Comparison of ENCODE assay signal across 18 cellular contexts in genomic region chr19:54149021-54149812, GRCh38. TPM values are rescaled to one million over a fixed set of nuclear protein-coding genes. Genes with fewer than 3 reads are reported as not detected.
"Had no signal": no experiment of that assay in that cellular context is flagged by ENCODE, and none has a peak within 500 bp of the region (broad histone marks: within the 10 kb centered on the region; RNA-seq: fewer than 3 reads in every experiment).

No MANE protein-coding gene starts in this region.

- H3K4me3 Mint-ChIP-seq: activated naive CD8-positive, alpha-beta T cell treated with anti-CD3 and anti-CD28 coated beads, Interleukin-2, amount 10 ng/mL, durations not matched to agents 7 days and 5 days; brain; stimulated activated naive CD8-positive, alpha-beta T cell treated with anti-CD3 and anti-CD28 coated beads, Interleukin-15, Interleukin-2, amounts not matched to agents 100 ng/mL and 50 ng/mL, for 24 hours had no signal

- H3K9me3 Mint-ChIP-seq: activated naive CD8-positive, alpha-beta T cell treated with anti-CD3 and anti-CD28 coated beads, Interleukin-2, amount 10 ng/mL, durations not matched to agents 7 days and 5 days; brain; stimulated activated naive CD8-positive, alpha-beta T cell treated with anti-CD3 and anti-CD28 coated beads, Interleukin-15, Interleukin-2, amounts not matched to agents 100 ng/mL and 50 ng/mL, for 24 hours had no signal

- H3K27ac Mint-ChIP-seq: activated naive CD8-positive, alpha-beta T cell treated with anti-CD3 and anti-CD28 coated beads, Interleukin-2, amount 10 ng/mL, durations not matched to agents 7 days and 5 days; stimulated activated naive CD8-positive, alpha-beta T cell treated with anti-CD3 and anti-CD28 coated beads, Interleukin-15, Interleukin-2, amounts not matched to agents 100 ng/mL and 50 ng/mL, for 24 hours had no signal

- DNase-seq: activated CD4-positive, alpha-beta T cell treated with anti-CD3 and anti-CD28 coated beads, Interleukin-2, amount 50 U/mL, for 1 hour; activated naive CD8-positive, alpha-beta T cell treated with anti-CD3 and anti-CD28 coated beads, Interleukin-2, amount 10 ng/mL, durations not matched to agents 7 days and 5 days; activated T-cell treated with anti-CD3 and anti-CD28 coated beads for 4 hours; central memory CD4-positive, alpha-beta T cell; colonic mucosa; foreskin keratinocyte; left colon; lower lobe of right lung; midbrain; retina; stimulated activated CD4-positive, alpha-beta T cell treated with anti-CD3 and anti-CD28 coated beads, Interleukin-4, amount 100 ng/mL, for 24 hours; upper lobe of right lung had no signal

- H3K27me3 Mint-ChIP-seq: activated naive CD8-positive, alpha-beta T cell treated with anti-CD3 and anti-CD28 coated beads, Interleukin-2, amount 10 ng/mL, durations not matched to agents 7 days and 5 days; stimulated activated naive CD8-positive, alpha-beta T cell treated with anti-CD3 and anti-CD28 coated beads, Interleukin-15, Interleukin-2, amounts not matched to agents 100 ng/mL and 50 ng/mL, for 24 hours had no signal

- ATAC-seq: activated CD4-positive, CD25-positive, alpha-beta regulatory T cell treated with anti-CD3 and anti-CD28 coated beads, Interleukin-2, amount 50 U/mL, for 24 hours; foreskin keratinocyte; left colon; lower lobe of right lung; upper lobe of right lung had no signal

- H3K27ac ChIP-seq: colonic mucosa, foreskin keratinocyte, neutrophil, upper lobe of right lung had no signal

- H3K4me1 Mint-ChIP-seq: brain had no signal

RNA-seq across cellular contexts. Expression of gene TMC4, which starts 23.7 kb away (rescaled TPM):
- total RNA-seq: activated CD8-positive, alpha-beta memory T cell treated with anti-CD3 and anti-CD28 coated beads for 36 hours; SK-MEL-5 had no signal
